In genomic region chr11:47916361-47916841, GRCh38 we compare ENCODE assay signal across 8 cellular contexts.
A peak's percentile ranks its signal among the peaks of the same experiment; 100 is the strongest.
DNase-seq lines count a peak whose midpoint lies in the region; ATAC-seq, FAIRE-seq and TF ChIP-seq lines count a peak whose summit lies in the region.

No MANE protein-coding gene starts in this region.

- H3K79me2 ChIP-seq in GM23338 (replicated peaks; ENCODE audit: insufficient read depth): no peaks in the 10 kb centered on the region

- DNase-seq in GM23338 (ENCODE audit: low spot score) (no peak), right cardiac atrium (peak; percentile 65 to 87 (median 87)), small intestine (peak; percentile 68), GM13976 (ENCODE audit: low spot score) (no peak), NOMO-1 treated with dmso at 0.1 percent for 144 hours (lab: John Stamatoyannopoulos, UW; ENCODE audit: unreplicated experiment) (no peak)
- DNase-seq in activated naive CD8-positive, alpha-beta T cell treated with anti-CD3 and anti-CD28 coated beads, Interleukin-2, amount 10 ng/mL, durations not matched to agents 7 days and 5 days: no peak
- DNase-seq in activated CD8-positive, alpha-beta memory T cell treated with anti-CD3 and anti-CD28 coated beads, Interleukin-2, amount 50 U/mL, for 4 hours: no peak

- H3K9me3 ChIP-seq in right cardiac atrium (ENCODE audit: control insufficient read depth, low read length): no peaks in the 10 kb centered on the region
- H3K9me3 ChIP-seq in small intestine (ENCODE audit: control insufficient read depth, low read depth): no peaks in the 10 kb centered on the region

- peaks cover 19% of the 10 kb centered on the region for H3K27me3 Mint-ChIP-seq in GM23338 (ENCODE audit: insufficient read depth, low read depth, poor library complexity)
- peaks cover 2% of the 10 kb centered on the region for H3K27me3 Mint-ChIP-seq in activated naive CD8-positive, alpha-beta T cell treated with anti-CD3 and anti-CD28 coated beads, Interleukin-2, amount 10 ng/mL, durations not matched to agents 7 days and 5 days

- TF ChIP-seq CTCF in GM23338 (conservative IDR thresholded peaks at IDR 0.05; ENCODE audit: low read depth in 2 of 2): no peak
- TF ChIP-seq CTCF in GM13976 (IDR thresholded peaks at IDR 0.05; ENCODE audit: borderline replicate concordance, control extremely low read depth, extremely low read depth, insufficient read depth, missing control alignments): no peak

- no peak for ATAC-seq in GM23338
- no peak for ATAC-seq in activated naive CD8-positive, alpha-beta T cell treated with anti-CD3 and anti-CD28 coated beads, Interleukin-2, amount 10 ng/mL, durations not matched to agents 7 days and 5 days (ENCODE audit: low read depth)
- peak; percentile 70 to 77 for ATAC-seq in right cardiac atrium
- ATAC-seq in GM21717 (IDR thresholded peaks at IDR 0.05; ENCODE audit: unreplicated experiment): no peak

- H3K4me3 ChIP-seq in GM23338 (no peak overlapping the region), right cardiac atrium (ENCODE audit: low read length) (no peak overlapping the region), small intestine (ENCODE audit: low read depth in 1 of 2, low read length in 2 of 2) (no peak overlapping the region)

- H4K20me1 ChIP-seq in GM23338 (replicated peaks; ENCODE audit: insufficient read depth): no peaks in the 10 kb centered on the region

- peaks cover 20% of the 10 kb centered on the region for H3K4me1 Mint-ChIP-seq in GM23338
- H3K4me1 Mint-ChIP-seq in activated naive CD8-positive, alpha-beta T cell treated with anti-CD3 and anti-CD28 coated beads, Interleukin-2, amount 10 ng/mL, durations not matched to agents 7 days and 5 days: peaks cover 39% of the 10 kb centered on the region

- POLR2A ChIA-PET in activated naive CD8-positive, alpha-beta T cell treated with anti-CD3 and anti-CD28 coated beads, Interleukin-2, amount 10 ng/mL, durations not matched to agents 7 days and 5 days (lab: Charles Lee): no interaction called here

- H3K4me1 ChIP-seq in GM23338 (ENCODE audit: insufficient read depth) (0 out of 2 replicates have a peak, but pooled peaks cover 5% of the 10 kb centered on the region), right cardiac atrium (ENCODE audit: control insufficient read depth, insufficient read depth, low read length) (peaks cover 4% of the 10 kb centered on the region), small intestine (ENCODE audit: control insufficient read depth in 2 of 2, insufficient read depth in 1 of 2, low read depth in 1 of 2, low read length in 1 of 2) (peaks cover 2 to 4% of the 10 kb centered on the region in 2 donors)

- intact Hi-C loops in right cardiac atrium (cut with DNase I): no loop called here

- H3K4me2 ChIP-seq in GM23338: no peak overlapping the region

- FAIRE-seq in small intestine (lab: Jason Lieb, UNC): no peak

- no peaks in the 10 kb centered on the region for H3K36me3 Mint-ChIP-seq in GM23338 (ENCODE audit: low read depth)
- no peaks in the 10 kb centered on the region for H3K36me3 Mint-ChIP-seq in activated naive CD8-positive, alpha-beta T cell treated with anti-CD3 and anti-CD28 coated beads, Interleukin-2, amount 10 ng/mL, durations not matched to agents 7 days and 5 days

- H3K27me3 ChIP-seq in GM23338 (ENCODE audit: insufficient read depth): no peaks in the 10 kb centered on the region
- H3K27me3 ChIP-seq in right cardiac atrium (ENCODE audit: control insufficient read depth, insufficient read depth): no peaks in the 10 kb centered on the region
- no peaks in the 10 kb centered on the region for H3K27me3 ChIP-seq in small intestine (ENCODE audit: control insufficient read depth in 2 of 2, insufficient read depth in 2 of 2, low read length in 2 of 2)

- no peak overlapping the region for H3K4me3 Mint-ChIP-seq in GM23338
- no peak overlapping the region for H3K4me3 Mint-ChIP-seq in activated naive CD8-positive, alpha-beta T cell treated with anti-CD3 and anti-CD28 coated beads, Interleukin-2, amount 10 ng/mL, durations not matched to agents 7 days and 5 days

- 28% methylated on average over 9 of the region's 9 CpGs for WGBS in right cardiac atrium
- 52 to 58% (median 52%) methylated on average over 9 of the region's 9 CpGs for WGBS in small intestine, 3 donors

- H3F3A ChIP-seq in GM23338 (replicated peaks; ENCODE audit: low read depth): no peaks in the 10 kb centered on the region

- in situ Hi-C loops in GM13976 (cut with MboI; ENCODE audit: low sequenced_read_pairs, unreplicated experiment): no loop called here

- H3K9me3 Mint-ChIP-seq in GM23338: no peaks in the 10 kb centered on the region
- no peaks in the 10 kb centered on the region for H3K9me3 Mint-ChIP-seq in activated naive CD8-positive, alpha-beta T cell treated with anti-CD3 and anti-CD28 coated beads, Interleukin-2, amount 10 ng/mL, durations not matched to agents 7 days and 5 days

- H2AFZ ChIP-seq in GM23338: peak overlapping the region; percentile 88

- H3K27ac Mint-ChIP-seq in GM23338: no peak overlapping the region; the same call in 1 of the 2 replicates
- peak overlapping the region; percentile 40 for H3K27ac Mint-ChIP-seq in activated naive CD8-positive, alpha-beta T cell treated with anti-CD3 and anti-CD28 coated beads, Interleukin-2, amount 10 ng/mL, durations not matched to agents 7 days and 5 days

- H3K27ac ChIP-seq in GM23338 (ENCODE audit: low read depth) (no peak overlapping the region), right cardiac atrium (ENCODE audit: low read length) (peak overlapping the region; percentile 9), small intestine (ENCODE audit: low read depth in 1 of 2, low read length in 1 of 2) (peak overlapping the region in 1 of 2 donors; percentile 32)

- H3K36me3 ChIP-seq in GM23338 (ENCODE audit: insufficient read depth) (no peaks in the 10 kb centered on the region), small intestine (ENCODE audit: control insufficient read depth in 2 of 2, insufficient read depth in 2 of 2, low read length in 2 of 2) (no peaks in the 10 kb centered on the region)

- no peaks in the 10 kb centered on the region for H3K9me2 ChIP-seq in GM23338 (ENCODE audit: insufficient read depth)

TF ChIP-seq in GM23338, 12 proteins besides CTCF, POLR2A, EP300 and RAD21 (continues in another document):
- TF ChIP-seq ZNF114 (CRISPR knock-in tag; IDR thresholded peaks at IDR 0.05) (no peak), EZH2phosphoT487 (IDR thresholded peaks at IDR 0.05; ENCODE audit: unreplicated experiment) (no peak), JUNB (IDR thresholded peaks at IDR 0.05; ENCODE audit: unreplicated experiment) (no peak), REST (IDR thresholded peaks at IDR 0.05; ENCODE audit: unreplicated experiment) (no peak), NANOG (IDR thresholded peaks at IDR 0.05; ENCODE audit: borderline replicate concordance) (no peak), STAT1 (IDR thresholded peaks at IDR 0.05; ENCODE audit: unreplicated experiment) (no peak), CREB1 (CRISPR knock-in tag; IDR thresholded peaks at IDR 0.05; ENCODE audit: low read depth) (no peak), EZH2 (IDR thresholded peaks at IDR 0.05; ENCODE audit: low read depth, unreplicated experiment) (no peak), POLR2AphosphoS5 (IDR thresholded peaks at IDR 0.05; ENCODE audit: low read depth) (no peak)

Comparison
In these comparisons a context has a peak if more than half of its experiments do, and no peak if none do; other contexts are left out.
1. ATAC-seq: peak in right cardiac atrium (2 of 2); none in GM23338 (single experiment), activated naive CD8-positive, alpha-beta T cell treated with anti-CD3 and anti-CD28 coated beads, Interleukin-2, amount 10 ng/mL, durations not matched to agents 7 days and 5 days (single experiment) and GM21717 (single experiment).
2. DNase-seq: peak in right cardiac atrium (3 of 3) and small intestine (single experiment); none in GM23338 (single experiment), activated naive CD8-positive, alpha-beta T cell treated with anti-CD3 and anti-CD28 coated beads, Interleukin-2, amount 10 ng/mL, durations not matched to agents 7 days and 5 days (single experiment), GM13976 (single experiment), activated CD8-positive, alpha-beta memory T cell treated with anti-CD3 and anti-CD28 coated beads, Interleukin-2, amount 50 U/mL, for 4 hours (single experiment) and NOMO-1 treated with dmso at 0.1 percent for 144 hours (single experiment).